Comparison of ENCODE assay signal across 22 cellular contexts in the genomic region with DNA sequence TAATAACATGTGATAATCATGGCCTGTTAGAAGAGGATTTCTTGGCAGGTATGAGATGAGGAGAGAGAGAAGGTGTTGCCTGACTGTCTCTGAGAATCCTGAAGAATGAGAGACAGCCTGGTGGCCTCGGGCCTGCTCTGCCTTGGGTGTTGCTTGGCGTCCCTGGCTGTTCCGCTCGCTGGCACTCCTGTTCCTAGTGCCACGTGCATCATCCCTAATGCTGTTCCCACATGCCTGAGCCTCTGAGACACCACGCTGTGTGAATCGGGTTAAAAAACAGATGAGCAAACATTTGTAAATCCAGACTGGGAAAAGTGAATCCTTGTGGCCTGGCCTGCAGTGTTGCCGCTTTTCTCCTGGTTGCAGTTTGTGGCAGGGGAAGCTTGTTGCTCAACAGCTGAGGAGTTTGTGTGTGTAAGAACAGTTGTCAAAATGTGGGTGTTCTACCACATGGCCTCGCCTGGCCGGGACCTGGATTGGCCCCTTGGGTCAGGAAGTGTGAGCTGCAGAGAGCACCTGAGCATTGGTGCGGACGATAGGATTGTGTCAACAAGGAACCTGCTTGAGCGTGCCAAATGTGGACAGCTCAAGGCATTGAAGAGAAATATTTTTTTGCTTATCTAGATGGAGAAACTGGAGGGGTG. TPM values are rescaled to one million over a fixed set of nuclear protein-coding genes. Genes with fewer than 3 reads are reported as not detected.
DNase-seq lines count a peak whose midpoint lies in the region; ATAC-seq, FAIRE-seq and TF ChIP-seq lines count a peak whose summit lies in the region.
"Had no signal": no experiment of that assay in that cellular context is flagged by ENCODE, and none has a peak within 500 bp of the region (broad histone marks: within the 10 kb centered on the region; RNA-seq: fewer than 3 reads in every experiment).

No MANE protein-coding gene starts in this region.

- FAIRE-seq in islet of Langerhans (lab: Jason Lieb, UNC): peak; percentile 94
- no peak for FAIRE-seq in pancreas (lab: Jason Lieb, UNC)
- FAIRE-seq: GM12892 had no signal

- intact Hi-C loops in body of pancreas (cut with DNase I): no loop called here
- intact Hi-C loops in pancreas (cut with DNase I): loop anchor here in 1 of 3 donors (10.0 kb wide), 1 partner anchor 64 kb away; a partner anchor contains a TSS

- TF ChIP-seq POLR2A in body of pancreas (IDR thresholded peaks at IDR 0.05): no peak

- WGBS in body of pancreas, 2 donors: 39 to 45% methylated on average over 13 of the region's 13 CpGs
- WGBS in pancreas, 2 donors: 36 to 41% methylated on average over 13 of the region's 13 CpGs

- H3K4me3 ChIP-seq in body of pancreas (no peak overlapping the region), pancreas (no peak overlapping the region)
- H3K4me3 ChIP-seq: SJCRH30, smooth muscle cell had no signal

- TF ChIP-seq CTCF in body of pancreas (IDR thresholded peaks at IDR 0.05): no peak
- TF ChIP-seq CTCF in pancreas (IDR thresholded peaks at IDR 0.05): no peak
- TF ChIP-seq CTCF in GM13976 (IDR thresholded peaks at IDR 0.05; ENCODE audit: borderline replicate concordance, control extremely low read depth, extremely low read depth, insufficient read depth, missing control alignments): no peak

- in situ Hi-C loops in G401 (cut with HindIII; ENCODE audit: low sequenced_read_pairs): no loop called here
- in situ Hi-C loops in GM13976 (cut with MboI; ENCODE audit: low sequenced_read_pairs, unreplicated experiment): no loop called here

- H3K9me3 ChIP-seq in body of pancreas (no peaks in the 10 kb centered on the region), pancreas (no peaks in the 10 kb centered on the region)
- H3K9me3 ChIP-seq: Caco-2, SJCRH30 had no signal

- ATAC-seq in body of pancreas: peak; percentile 74
- peak; percentile 75 to 91 (median 88) for ATAC-seq in pancreas
- no peak for ATAC-seq in HG02623 (IDR thresholded peaks at IDR 0.05; ENCODE audit: unreplicated experiment)
- ATAC-seq: activated CD8-positive, alpha-beta memory T cell treated with anti-CD3 and anti-CD28 coated beads, Interleukin-2, amount 10 ng/mL, durations not matched to agents 7 days and 5 days had no signal

- peak overlapping the region in 3 of 4 donors; percentile 44 to 64 (median 63) for H3K27ac ChIP-seq in body of pancreas
- H3K27ac ChIP-seq in pancreas: peak overlapping the region; percentile 2 to 53 (median 23)
- H3K27ac ChIP-seq: SJCRH30 had no signal

- DNase-seq in G401 (ENCODE audit: low spot score) (peak; percentile 53), body of pancreas (peak; percentile 49 to 80 (median 70)), pancreas (peak in 3 of 6 donors; percentile 49 to 60 (median 50)), DMS53 (lab: John Stamatoyannopoulos, UW) (no peak), GM13976 (ENCODE audit: low spot score) (no peak), ureter (ENCODE audit: low spot score) (no peak)
- DNase-seq: activated CD8-positive, alpha-beta memory T cell treated with anti-CD3 and anti-CD28 coated beads, Interleukin-2, amount 10 ng/mL, durations not matched to agents 7 days and 5 days; activated gamma-delta T cell; anterior cingulate cortex; Caco-2; HCEC 1CT; KG1; naive B cell; NCI-H2081; NCI-H524; SJCRH30; stimulated activated CD8-positive, alpha-beta memory T cell treated with anti-CD3 and anti-CD28 coated beads, Interleukin-4, amount 100 ng/mL, for 48 hours; T-helper 2 cell had no signal

- H3K4me1 ChIP-seq in body of pancreas: peaks cover 39% of the 10 kb centered on the region
- H3K4me1 ChIP-seq in pancreas: peaks cover 12 to 30% (median 21%) of the 10 kb centered on the region in 3 donors
- H3K4me1 ChIP-seq: SJCRH30 had no signal

- no peaks in the 10 kb centered on the region for H3K27me3 ChIP-seq in body of pancreas
- H3K27me3 ChIP-seq in pancreas: no peaks in the 10 kb centered on the region
- H3K27me3 ChIP-seq: SJCRH30 had no signal

- H3K36me3 ChIP-seq in body of pancreas (replicated peaks in 1 of 2; ENCODE audit: insufficient read depth in 1 of 2, low read depth in 2 of 2) (peaks cover 2 to 8% of the 10 kb centered on the region in 2 donors), pancreas (peaks cover 0 to 30% (median 9%) of the 10 kb centered on the region in 3 donors)

RNA-seq across cellular contexts. Expression of a gene that starts 22.0 kb away (rescaled TPM):
- 22.6 and 24.7 TPM in 2 replicates for total RNA-seq in G401 (2014; rRNA removed; shearing (Covaris generic))
- total RNA-seq in body of pancreas (10 to 100 TPM; 20.8 to 41.2 TPM), pancreas (10 to 100 TPM; 10.4 to 17.3 (median 12.4) TPM), ureter (33.2 TPM)
- polyA plus RNA-seq in pancreas: 10 to 100 TPM in 1 of 2 donors, 1 to 10 TPM in 1; 8.0 to 10.1 TPM

RNA-seq across cellular contexts. Expression of a gene that starts 22.2 kb away (rescaled TPM):
- total RNA-seq in G401 (2014; rRNA removed; shearing (Covaris generic)): 79.9 and 82.0 TPM in 2 replicates
- 10 to 100 TPM; 19.7 to 27.7 TPM for total RNA-seq in body of pancreas
- 10 to 100 TPM; 27.2 to 58.6 (median 40.4) TPM for total RNA-seq in pancreas
- polyA plus RNA-seq in pancreas: 10 to 100 TPM; 33.0 to 41.4 TPM
- total RNA-seq in ureter: 120 TPM

Comparison
In these comparisons a context has a peak if more than half of its experiments do, and no peak if none do; other contexts are left out.
1. DNase-seq: peak in G401 (single experiment) and body of pancreas (4 of 4); none in DMS53 (single experiment), GM13976 (single experiment) and ureter (single experiment).